Comparison of ENCODE assay signal across 8 cellular contexts in genomic region chr18:46148810-46149209, GRCh38. TPM values are rescaled to one million over a fixed set of nuclear protein-coding genes. Genes with fewer than 3 reads are reported as not detected.
DNase-seq lines count a peak whose midpoint lies in the region; ATAC-seq, FAIRE-seq and TF ChIP-seq lines count a peak whose summit lies in the region.

No MANE protein-coding gene starts in this region.

- intact Hi-C loops in thyroid gland (cut with DNase I), result no loop called here

- TF ChIP-seq POLR2A in thyroid gland (IDR thresholded peaks at IDR 0.05), result no peak

- 0 to 10% methylated on average over 2 of the region's 2 CpGs for WGBS in thyroid gland, 2 donors

- H3K4me3 Mint-ChIP-seq in T-helper 1 cell treated with Interleukin-12 subunit alpha and Interleukin-12 subunit beta and Interleukin-4 antibody, amounts not matched to agents 30 μg/mL and 1 μg/mL, for 36 hours, result no peak overlapping the region
- no peak overlapping the region for H3K4me3 Mint-ChIP-seq in central memory CD8-positive, alpha-beta T cell

- H3K27me3 Mint-ChIP-seq in T-helper 1 cell treated with Interleukin-12 subunit alpha and Interleukin-12 subunit beta and Interleukin-4 antibody, amounts not matched to agents 30 μg/mL and 1 μg/mL, for 36 hours (ENCODE audit: low read depth), result peaks cover 6% of the 10 kb centered on the region
- no peaks in the 10 kb centered on the region for H3K27me3 Mint-ChIP-seq in central memory CD8-positive, alpha-beta T cell

- H3K27ac Mint-ChIP-seq in T-helper 1 cell treated with Interleukin-12 subunit alpha and Interleukin-12 subunit beta and Interleukin-4 antibody, amounts not matched to agents 30 μg/mL and 1 μg/mL, for 36 hours, result peak overlapping the region; percentile 36
- H3K27ac Mint-ChIP-seq in central memory CD8-positive, alpha-beta T cell (ENCODE audit: low read depth), result no peak overlapping the region

- no peak for ATAC-seq in central memory CD8-positive, alpha-beta T cell (replicated peaks; ENCODE audit: extremely low read depth, poor library complexity, severe bottlenecking)
- no peak for ATAC-seq in HG02642 (IDR thresholded peaks at IDR 0.05; ENCODE audit: poor library complexity, unreplicated experiment)

- H3K36me3 ChIP-seq in kidney epithelial cell (ENCODE audit: control insufficient read depth, insufficient read depth, low read length) (no peaks in the 10 kb centered on the region), thyroid gland (no peaks in the 10 kb centered on the region)

- H3K9me3 Mint-ChIP-seq in T-helper 1 cell treated with Interleukin-12 subunit alpha and Interleukin-12 subunit beta and Interleukin-4 antibody, amounts not matched to agents 30 μg/mL and 1 μg/mL, for 36 hours, result no peaks in the 10 kb centered on the region
- no peaks in the 10 kb centered on the region for H3K9me3 Mint-ChIP-seq in central memory CD8-positive, alpha-beta T cell

- peaks cover 6% of the 10 kb centered on the region for H3K36me3 Mint-ChIP-seq in T-helper 1 cell treated with Interleukin-12 subunit alpha and Interleukin-12 subunit beta and Interleukin-4 antibody, amounts not matched to agents 30 μg/mL and 1 μg/mL, for 36 hours (ENCODE audit: low read depth)
- no peaks in the 10 kb centered on the region for H3K36me3 Mint-ChIP-seq in central memory CD8-positive, alpha-beta T cell (ENCODE audit: insufficient read depth)

- H3K27ac ChIP-seq in thyroid gland, result no peak overlapping the region

- H3K4me1 ChIP-seq in thyroid gland, result peaks cover 13 to 24% of the 10 kb centered on the region in 2 donors

- no peaks in the 10 kb centered on the region for H3K9me3 ChIP-seq in thyroid gland

- DNase-seq in GM03348 (ENCODE audit: low spot score) (peak; percentile 71), NCI-H1417 (lab: John Stamatoyannopoulos, UW) (peak; percentile 28 to 77 (median 43)), kidney epithelial cell (ENCODE audit: low read depth) (no peak), thyroid gland (peak; percentile 61 to 64)
- peak; percentile 27 to 32 for DNase-seq in central memory CD8-positive, alpha-beta T cell (ENCODE audit: low spot score in 2 of 2)

- FAIRE-seq in A204.1 (lab: Jason Lieb, UNC), result peak; percentile 94

- H3K4me1 Mint-ChIP-seq in T-helper 1 cell treated with Interleukin-12 subunit alpha and Interleukin-12 subunit beta and Interleukin-4 antibody, amounts not matched to agents 30 μg/mL and 1 μg/mL, for 36 hours (ENCODE audit: low read depth), result peaks cover 21% of the 10 kb centered on the region
- peaks cover 16% of the 10 kb centered on the region for H3K4me1 Mint-ChIP-seq in central memory CD8-positive, alpha-beta T cell

- no peaks in the 10 kb centered on the region for H3K27me3 ChIP-seq in kidney epithelial cell (ENCODE audit: control insufficient read depth, insufficient read depth, low read length)
- no peaks in the 10 kb centered on the region for H3K27me3 ChIP-seq in thyroid gland

- TF ChIP-seq CTCF in kidney epithelial cell (IDR thresholded peaks at IDR 0.05; ENCODE audit: insufficient read depth, low read length, poor library complexity, severe bottlenecking), result peak; percentile 43
- TF ChIP-seq CTCF in thyroid gland (IDR thresholded peaks at IDR 0.05), result peak in 5 of 6 experiments; percentile 51 to 79 (median 64)

- no peak overlapping the region for H3K4me3 ChIP-seq in kidney epithelial cell (ENCODE audit: low read depth, low read length)
- H3K4me3 ChIP-seq in thyroid gland (replicated peaks in 1 of 3), result no peak overlapping the region

RNA-seq across cellular contexts. Expression of gene HAUS1, which starts 44.6 kb away (rescaled TPM):
- total RNA-seq in kidney epithelial cell, result 28.8 and 36.3 TPM in 2 replicates
- 10 to 100 TPM; 15.6 to 32.2 (median 20.0) TPM for total RNA-seq in thyroid gland

RNA-seq across cellular contexts. Expression of gene ATP5F1A, which starts 50.7 kb away (rescaled TPM):
- 360 and 364 TPM in 2 replicates for total RNA-seq in kidney epithelial cell
- 100 to 1,000 TPM; 366 to 865 (median 581) TPM for total RNA-seq in thyroid gland
